Comparison of ENCODE assay signal across 15 cellular contexts in genomic region chr14:76719664-76720063, GRCh38. TPM values are rescaled to one million over a fixed set of nuclear protein-coding genes. Genes with fewer than 3 reads are reported as not detected.
A peak's percentile ranks its signal among the peaks of the same experiment; 100 is the strongest.
DNase-seq lines count a peak whose midpoint lies in the region; ATAC-seq and TF ChIP-seq lines count a peak whose summit lies in the region.
"Had no signal": no experiment of that assay in that cellular context is flagged by ENCODE, and none has a peak within 500 bp of the region (broad histone marks: within the 10 kb centered on the region; RNA-seq: fewer than 3 reads in every experiment).

No MANE protein-coding gene starts in this region.

- H3K9me3 Mint-ChIP-seq in activated naive CD4-positive, alpha-beta T cell treated with anti-CD3 and anti-CD28 coated beads for 36 hours, result no peaks in the 10 kb centered on the region

- POLR2A ChIA-PET in SK-N-SH (lab: Yijun Ruan, JAX), result no interaction called here

- TF ChIP-seq EP300 in SK-N-SH (IDR thresholded peaks at IDR 0.05; ENCODE audit: borderline replicate concordance in 1 of 2, low read depth in 1 of 2, low read length in 1 of 2), result no peak

- intact Hi-C loops in left ventricle myocardium inferior (cut with micrococcal nuclease) (no loop called here), aorta (cut with DNase I) (no loop called here), mammary epithelial cell (cut with micrococcal nuclease) (no loop called here)
- intact Hi-C loops in activated naive CD4-positive, alpha-beta T cell treated with anti-CD3 and anti-CD28 coated beads for 36 hours (cut with micrococcal nuclease), result no loop called here

- DNase-seq in SK-N-SH, result no peak
- no peak for DNase-seq in left ventricle myocardium inferior
- no peak for DNase-seq in neuronal stem cell (ENCODE audit: low spot score)
- DNase-seq in aorta, result no peak
- no peak for DNase-seq in activated naive CD4-positive, alpha-beta T cell treated with anti-CD3 and anti-CD28 coated beads for 36 hours
- DNase-seq in NCI-H446 treated with DMSO at 0.1 percent for 48 hours (lab: John Stamatoyannopoulos, UW), result no peak
- no peak for DNase-seq in mammary epithelial cell
- DNase-seq: activated CD8-positive, alpha-beta memory T cell treated with anti-CD3 and anti-CD28 coated beads, Interleukin-2, amount 50 U/mL, for 48 hours; NCI-H2107; NCI-H526 treated with DMSO at 0.1 percent for 48 hours; occipital lobe; OCI-M1; T1000 had no signal

- H4K91ac ChIP-seq in neuronal stem cell (ENCODE audit: low read depth, low read length, poor library complexity), result no peak overlapping the region

- ATAC-seq in SK-N-SH treated with all-trans-retinoic acid at 6 μM for 48 hours (no peak), aorta (ENCODE audit: low FRiP score) (peak; percentile 51)

- peaks cover 0 to 18% of the 10 kb centered on the region in 2 experiments; a peak in 2 of 4 replicates for H3K4me1 ChIP-seq in SK-N-SH (ENCODE audit: control insufficient read depth in 1 of 2, insufficient read depth in 2 of 2, low read depth in 1 of 2, low read length in 1 of 2)
- H3K4me1 ChIP-seq in left ventricle myocardium inferior, result peaks cover 86% of the 10 kb centered on the region
- peaks cover 11 to 13% of the 10 kb centered on the region in 2 donors for H3K4me1 ChIP-seq in neuronal stem cell (ENCODE audit: control insufficient read depth in 2 of 2, insufficient read depth in 1 of 2, low read depth in 1 of 2, low read length in 2 of 2)
- H3K4me1 ChIP-seq in aorta (ENCODE audit: control insufficient read depth in 1 of 2, insufficient read depth in 2 of 2, low read length in 2 of 2), result no peaks in the 10 kb centered on the region
- no peaks in the 10 kb centered on the region for H3K4me1 ChIP-seq in mammary epithelial cell (ENCODE audit: insufficient read depth, low read length)

- CTCF ChIA-PET in SK-N-SH (lab: Yijun Ruan, JAX), result interaction anchor here (1.0 to 4.0 kb wide), 3 partner anchors 10 to 92 kb away, joined by 3 to 27 read pairs (median 10); no protein-coding TSS in a partner anchor
- CTCF ChIA-PET in activated naive CD4-positive, alpha-beta T cell treated with anti-CD3 and anti-CD28 coated beads for 36 hours (lab: Charles Lee), result interaction anchor here (1.2 to 4.6 kb wide), 2 partner anchors 9 to 48 kb away, joined by 3 to 21 read pairs; no protein-coding TSS in a partner anchor
- CTCF ChIA-PET in mammary epithelial cell (lab: Charles Lee; ENCODE audit: low non-redundant PET), result no interaction called here

- TF ChIP-seq CTCF in SK-N-SH (IDR thresholded peaks at IDR 0.05), result no peak
- no peak for TF ChIP-seq CTCF in left ventricle myocardium inferior (IDR thresholded peaks at IDR 0.05; ENCODE audit: borderline replicate concordance)
- no peak for TF ChIP-seq CTCF in mammary epithelial cell (conservative IDR thresholded peaks at IDR 0.05 in 1 of 2, IDR thresholded peaks at IDR 0.05 in 1 of 2; ENCODE audit: extremely low read depth in 1 of 2, insufficient read depth in 1 of 2, low read depth in 1 of 2, low read length in 2 of 2)

- H3K27ac ChIP-seq in SK-N-SH (ENCODE audit: low read depth in 2 of 2, low read length in 1 of 2) (peak overlapping the region in 1 of 2 experiments; percentile 83; a peak in 2 of 4 replicates), left ventricle myocardium inferior (replicated peaks) (peak overlapping the region; percentile 90), neuronal stem cell (replicated peaks; ENCODE audit: low read length) (peak overlapping the region; percentile 14), aorta (ENCODE audit: low read depth in 1 of 2, low read length in 2 of 2) (no peak overlapping the region), mammary epithelial cell (ENCODE audit: insufficient read depth, low read depth, low read length) (no peak overlapping the region)

- H3K79me1 ChIP-seq in neuronal stem cell (ENCODE audit: low read depth, low read length), result no peaks in the 10 kb centered on the region

- H2AK5ac ChIP-seq in neuronal stem cell (ENCODE audit: low read depth, low read length), result peak overlapping the region; percentile 5

- no peak overlapping the region for H3K4me3 Mint-ChIP-seq in activated naive CD4-positive, alpha-beta T cell treated with anti-CD3 and anti-CD28 coated beads for 36 hours

- no peak for TF ChIP-seq RAD21 in SK-N-SH (IDR thresholded peaks at IDR 0.05; ENCODE audit: low read length)

- H3K27me3 Mint-ChIP-seq in activated naive CD4-positive, alpha-beta T cell treated with anti-CD3 and anti-CD28 coated beads for 36 hours (ENCODE audit: low read depth), result peaks cover 18% of the 10 kb centered on the region

- no peak overlapping the region for H3K23ac ChIP-seq in neuronal stem cell (ENCODE audit: low read depth, low read length, poor library complexity)

- 82% methylated on average over 6 of the region's 9 CpGs for WGBS in SK-N-SH (ENCODE audit: low lambda C conversion rate)
- no CpG with 5 or more reads among the region's 9 CpGs for WGBS in neuronal stem cell (ENCODE audit: extremely low coverage in 2 of 2, insufficient read length in 2 of 2, insufficient replicate concordance in 1 of 2), 2 donors
- 88 to 95% methylated on average over 9 of the region's 9 CpGs for WGBS in aorta, 2 donors
- 81% methylated on average over 8 of the region's 9 CpGs for WGBS in mammary epithelial cell (ENCODE audit: low coverage, missing lambda C conversion rate)

- no peak overlapping the region for H3K18ac ChIP-seq in neuronal stem cell (ENCODE audit: low read length)

- H3K4ac ChIP-seq in neuronal stem cell (ENCODE audit: low read length), result no peak overlapping the region

- no peak overlapping the region for H3K27ac Mint-ChIP-seq in activated naive CD4-positive, alpha-beta T cell treated with anti-CD3 and anti-CD28 coated beads for 36 hours

- H3K9me3 ChIP-seq in SK-N-SH, result no peaks in the 10 kb centered on the region
- no peaks in the 10 kb centered on the region for H3K9me3 ChIP-seq in left ventricle myocardium inferior (replicated peaks)
- peaks cover 0 to 10% of the 10 kb centered on the region in 2 donors for H3K9me3 ChIP-seq in neuronal stem cell (replicated peaks in 1 of 2; ENCODE audit: control insufficient read depth in 2 of 2, insufficient read depth in 1 of 2, low read depth in 1 of 2, low read length in 2 of 2)
- H3K9me3 ChIP-seq in aorta (ENCODE audit: control insufficient read depth, low read length), result no peaks in the 10 kb centered on the region
- no peaks in the 10 kb centered on the region for H3K9me3 ChIP-seq in mammary epithelial cell (replicated peaks; ENCODE audit: insufficient read depth, low read length)

- no peaks in the 10 kb centered on the region for H3K4me1 Mint-ChIP-seq in activated naive CD4-positive, alpha-beta T cell treated with anti-CD3 and anti-CD28 coated beads for 36 hours (ENCODE audit: low read depth)

- no peak overlapping the region for H4K8ac ChIP-seq in neuronal stem cell (ENCODE audit: low read depth, low read length)

- peak overlapping the region; percentile 25 for H2BK15ac ChIP-seq in neuronal stem cell (ENCODE audit: low read length)

- H3K4me3 ChIP-seq in SK-N-SH (ENCODE audit: low read depth in 2 of 2, low read length in 1 of 2) (no peak overlapping the region), left ventricle myocardium inferior (no peak overlapping the region), neuronal stem cell (ENCODE audit: low read length in 2 of 2) (no peak overlapping the region), aorta (ENCODE audit: low read length in 2 of 2) (no peak overlapping the region), mammary epithelial cell (replicated peaks in 1 of 3; ENCODE audit: insufficient read depth in 1 of 3, low read depth in 2 of 3, low read length in 3 of 3) (no peak overlapping the region)
- H3K4me3 ChIP-seq: coronary artery had no signal

- H3K14ac ChIP-seq in neuronal stem cell (ENCODE audit: low read length), result no peak overlapping the region

- 0 out of 2 replicates have a peak overlapping the region, but pooled peaks have one; percentile 38 for H2AFZ ChIP-seq in SK-N-SH (ENCODE audit: low read depth)
- H2AFZ ChIP-seq in neuronal stem cell (ENCODE audit: low read length), result peak overlapping the region; percentile 58
- no peak overlapping the region for H2AFZ ChIP-seq in mammary epithelial cell (ENCODE audit: low read depth, low read length)

- H4K20me1 ChIP-seq in SK-N-SH (ENCODE audit: insufficient read depth) (no peaks in the 10 kb centered on the region), mammary epithelial cell (ENCODE audit: insufficient read depth, low read length) (no peaks in the 10 kb centered on the region)

- H2BK5ac ChIP-seq in neuronal stem cell (ENCODE audit: low read length), result no peak overlapping the region

- H2BK120ac ChIP-seq in neuronal stem cell (ENCODE audit: low read depth, low read length), result no peak overlapping the region

- dilution Hi-C loops in mammary epithelial cell (cut with HindIII; ENCODE audit: low sequenced_read_pairs), result loop anchor here (5.0 kb wide), 2 partner anchors 53 to 368 kb away; no protein-coding TSS in a partner anchor

- H3F3A ChIP-seq in SK-N-SH (replicated peaks; ENCODE audit: insufficient read depth), result no peaks in the 10 kb centered on the region

- in situ Hi-C loops in mammary epithelial cell (cut with MboI; ENCODE audit: low sequenced_read_pairs in 2 of 2), result loop anchor here (25.0 kb wide), 1 partner anchor 368 kb away; the partner anchor contains the start of gene CIPC (in 2 of the 2)

- H3K79me2 ChIP-seq in SK-N-SH (ENCODE audit: insufficient read depth) (no peaks in the 10 kb centered on the region), mammary epithelial cell (ENCODE audit: insufficient read depth, low read length) (no peaks in the 10 kb centered on the region)

- no peaks in the 10 kb centered on the region for H3K9me2 ChIP-seq in SK-N-SH

- H3K36me3 ChIP-seq in SK-N-SH (replicated peaks in 1 of 2; ENCODE audit: control insufficient read depth in 1 of 2, insufficient read depth in 2 of 2, low read length in 1 of 2) (no peaks in the 10 kb centered on the region), left ventricle myocardium inferior (no peaks in the 10 kb centered on the region), neuronal stem cell (replicated peaks in 1 of 2; ENCODE audit: control insufficient read depth in 2 of 2, insufficient read depth in 2 of 2, low read length in 2 of 2) (no peaks in the 10 kb centered on the region), aorta (ENCODE audit: control insufficient read depth in 1 of 2, insufficient read depth in 2 of 2, low read length in 1 of 2) (no peaks in the 10 kb centered on the region), mammary epithelial cell (ENCODE audit: insufficient read depth, low read length) (no peaks in the 10 kb centered on the region)

- no peak overlapping the region for H3K9ac ChIP-seq in SK-N-SH
- H3K9ac ChIP-seq in neuronal stem cell (ENCODE audit: low read depth, low read length, poor library complexity), result no peak overlapping the region
- H3K9ac ChIP-seq in mammary epithelial cell (ENCODE audit: insufficient read depth, low read length), result no peak overlapping the region

- H2BK12ac ChIP-seq in neuronal stem cell (ENCODE audit: low read length), result no peak overlapping the region

- H3K4me2 ChIP-seq in SK-N-SH (no peak overlapping the region), neuronal stem cell (ENCODE audit: insufficient read depth, low read length, poor library complexity, severe bottlenecking) (no peak overlapping the region), mammary epithelial cell (ENCODE audit: insufficient read depth, low read depth, low read length) (no peak overlapping the region)

- H3K27me3 ChIP-seq in SK-N-SH (ENCODE audit: insufficient read depth) (peaks cover 9% of the 10 kb centered on the region; the same call in 1 of the 2 replicates), left ventricle myocardium inferior (ENCODE audit: low read depth) (no peaks in the 10 kb centered on the region), neuronal stem cell (ENCODE audit: control insufficient read depth in 3 of 3, insufficient read depth in 3 of 3, low read depth in 1 of 3, low read length in 3 of 3) (no peaks in the 10 kb centered on the region), aorta (ENCODE audit: control insufficient read depth in 1 of 2, insufficient read depth in 2 of 2, low read length in 1 of 2) (no peaks in the 10 kb centered on the region), mammary epithelial cell (ENCODE audit: insufficient read depth, low read length) (no peaks in the 10 kb centered on the region)

- BruUV-seq in mammary epithelial cell (replicated peaks; lab: Mats Ljungman, UMichigan), result no TSS peak

- no peaks in the 10 kb centered on the region for H3K36me3 Mint-ChIP-seq in activated naive CD4-positive, alpha-beta T cell treated with anti-CD3 and anti-CD28 coated beads for 36 hours (ENCODE audit: low read depth)

RNA-seq across cellular contexts. Expression of gene VASH1, which starts 41.6 kb away (rescaled TPM):
- polyA plus RNA-seq in SK-N-SH (2012; rRNA removed), result 4.8 and 4.9 TPM in 2 replicates
- polyA plus RNA-seq in SK-N-SH (2012; cell fraction: cytosol; rRNA removed), result 2.1 and 2.8 TPM in 2 replicates
- polyA plus RNA-seq in SK-N-SH (2012; cell fraction: nucleus; rRNA removed), result 18.6 and 33.7 TPM in 2 replicates
- 12.4 TPM for total RNA-seq in left ventricle myocardium inferior
- polyA plus RNA-seq in neuronal stem cell (2013, experiment 1 of 2), result 29.4 TPM
- polyA plus RNA-seq in neuronal stem cell (2013, experiment 2 of 2), result 30.2 TPM
- 10 to 100 TPM; 16.1 to 42.7 TPM for total RNA-seq in aorta
- 10 to 100 TPM; 13.6 to 26.9 TPM for polyA plus RNA-seq in aorta
- total RNA-seq in activated naive CD4-positive, alpha-beta T cell treated with anti-CD3 and anti-CD28 coated beads for 36 hours, result 1 to 10 TPM in 1 of 2 experiments, under 1 TPM in 1; 0.86 to 1.2 TPM
- total RNA-seq in mammary epithelial cell, result 1 to 10 TPM; 1.3 to 1.7 TPM
- polyA plus RNA-seq in mammary epithelial cell, result 0.74 TPM
- polyA minus RNA-seq in mammary epithelial cell, result 1.8 TPM

Comparison
In these comparisons a context has a peak if more than half of its experiments do, and no peak if none do; other contexts are left out.
1. H3K27ac ChIP-seq: peak in left ventricle myocardium inferior (single experiment) and neuronal stem cell (single experiment); none in aorta (0 of 2) and mammary epithelial cell (single experiment).